ENCODE assay signal across 10 cellular contexts in genomic region chr6:134065706-134066105, GRCh38. TPM values are rescaled to one million over a fixed set of nuclear protein-coding genes. Genes with fewer than 3 reads are reported as not detected.
DNase-seq lines count a peak whose midpoint lies in the region; ATAC-seq and TF ChIP-seq lines count a peak whose summit lies in the region.
"Had no signal": no experiment of that assay in that cellular context is flagged by ENCODE, and none has a peak within 500 bp of the region (broad histone marks: within the 10 kb centered on the region; RNA-seq: fewer than 3 reads in every experiment).

No MANE protein-coding gene starts in this region.

- intact Hi-C loops in sigmoid colon (cut with DNase I) = loop anchor here (2.0 kb wide), 1 partner anchor 93 kb away; no protein-coding TSS in a partner anchor

- TF ChIP-seq CTCF in GM12875 (IDR thresholded peaks at IDR 0.05; ENCODE audit: borderline replicate concordance, insufficient read depth, low read depth, low read length) = peak; percentile 51; the same call in 1 of the 2 replicates
- peak; percentile 72 for TF ChIP-seq CTCF in OCI-LY1 (IDR thresholded peaks at IDR 0.05; ENCODE audit: low read length)
- peak; percentile 16 for TF ChIP-seq CTCF in fibroblast of the aortic adventitia (IDR thresholded peaks at IDR 0.05; ENCODE audit: insufficient read depth, low read length)
- peak in 1 of 4 experiments; percentile 20 for TF ChIP-seq CTCF in sigmoid colon (IDR thresholded peaks at IDR 0.05)

- H3K36me3 ChIP-seq in OCI-LY1 (ENCODE audit: insufficient read depth, low read length) (no peaks in the 10 kb centered on the region), sigmoid colon (no peaks in the 10 kb centered on the region)
- H3K36me3 ChIP-seq: SJSA1 had no signal

- H3K4me3 ChIP-seq in GM12875 (ENCODE audit: low read depth, low read length) (no peak overlapping the region), OCI-LY1 (ENCODE audit: low read depth, low read length, poor library complexity, severe bottlenecking) (no peak overlapping the region), fibroblast of the aortic adventitia (ENCODE audit: low read depth, low read length) (no peak overlapping the region), sigmoid colon (no peak overlapping the region)
- H3K4me3 ChIP-seq: SJSA1 had no signal

- no peaks in the 10 kb centered on the region for H3K4me1 ChIP-seq in OCI-LY1 (ENCODE audit: insufficient read depth, low read length, severe bottlenecking)
- peaks cover 0 to 17% (median 12%) of the 10 kb centered on the region in 4 donors for H3K4me1 ChIP-seq in sigmoid colon

- TF ChIP-seq EP300 in sigmoid colon (IDR thresholded peaks at IDR 0.05) = no peak

- no peaks in the 10 kb centered on the region for H3K9me3 ChIP-seq in OCI-LY1 (ENCODE audit: low read length)
- no peaks in the 10 kb centered on the region for H3K9me3 ChIP-seq in sigmoid colon
- H3K9me3 ChIP-seq: SJSA1 had no signal

- TF ChIP-seq POLR2A in sigmoid colon (IDR thresholded peaks at IDR 0.05) = no peak

- in situ Hi-C loops in ACHN (cut with HindIII; ENCODE audit: low pct_ligation_motif_present, low pct_unique_long_range_greater_than_20kb, low sequenced_read_pairs) = no loop called here

- no peaks in the 10 kb centered on the region for H3K9me2 ChIP-seq in OCI-LY1 (ENCODE audit: low read depth, low read length)

- 32 to 44% methylated on average over 2 of the region's 2 CpGs for WGBS in sigmoid colon, 2 donors

- H3F3A ChIP-seq in OCI-LY1 (ENCODE audit: insufficient read depth, low read length) = no peaks in the 10 kb centered on the region

- no peak overlapping the region for H3K4me2 ChIP-seq in OCI-LY1 (ENCODE audit: low read length)

- H4K20me1 ChIP-seq in OCI-LY1 (ENCODE audit: insufficient read depth, low read length) = no peaks in the 10 kb centered on the region

- H3K27ac ChIP-seq in OCI-LY1 (ENCODE audit: low read depth, low read length, poor library complexity, severe bottlenecking) = no peak overlapping the region
- H3K27ac ChIP-seq in sigmoid colon = no peak overlapping the region
- H3K27ac ChIP-seq: SJSA1 had no signal

- H2AFZ ChIP-seq in OCI-LY1 (ENCODE audit: low read length) = no peak overlapping the region

- no peaks in the 10 kb centered on the region for H3K79me2 ChIP-seq in OCI-LY1 (ENCODE audit: insufficient read depth, low read length)

- ATAC-seq in HG02970 (IDR thresholded peaks at IDR 0.05; ENCODE audit: low FRiP score, unreplicated experiment) (no peak), GM21515 (IDR thresholded peaks at IDR 0.05; ENCODE audit: unreplicated experiment) (no peak), esophagus mucosa (no peak)

- H3K27me3 ChIP-seq in OCI-LY1 (ENCODE audit: insufficient read depth, low read length) = no peaks in the 10 kb centered on the region
- no peaks in the 10 kb centered on the region for H3K27me3 ChIP-seq in sigmoid colon
- H3K27me3 ChIP-seq: SJSA1 had no signal

- DNase-seq in ACHN (peak; percentile 38), fibroblast of the aortic adventitia (ENCODE audit: low read depth) (no peak), sigmoid colon (no peak)
- DNase-seq: stimulated activated CD4-positive, alpha-beta T cell treated with anti-CD3 and anti-CD28 coated beads, Interleukin-2, amount 100 ng/mL, for 24 hours had no signal

- no peak overlapping the region for H3K9ac ChIP-seq in OCI-LY1 (ENCODE audit: low read length)

RNA-seq across cellular contexts. Expression of gene SLC2A12, which starts 13.3 kb away (rescaled TPM):
- total RNA-seq in fibroblast of the aortic adventitia (ENCODE audit: low replicate concordance) = 3.3 and 8.6 TPM in 2 replicates
- 10 to 100 TPM in 2 of 4 donors, 1 to 10 TPM in 2; 4.6 to 20.7 (median 10.9) TPM for total RNA-seq in sigmoid colon
- under 1 TPM in 2 of 3 donors, not detected in 1; under 0.01 to 0.32 TPM for polyA plus RNA-seq in sigmoid colon
- 0.92 TPM for total RNA-seq in esophagus mucosa
